18 cellular contexts compared by ENCODE assay signal in the genomic region with DNA sequence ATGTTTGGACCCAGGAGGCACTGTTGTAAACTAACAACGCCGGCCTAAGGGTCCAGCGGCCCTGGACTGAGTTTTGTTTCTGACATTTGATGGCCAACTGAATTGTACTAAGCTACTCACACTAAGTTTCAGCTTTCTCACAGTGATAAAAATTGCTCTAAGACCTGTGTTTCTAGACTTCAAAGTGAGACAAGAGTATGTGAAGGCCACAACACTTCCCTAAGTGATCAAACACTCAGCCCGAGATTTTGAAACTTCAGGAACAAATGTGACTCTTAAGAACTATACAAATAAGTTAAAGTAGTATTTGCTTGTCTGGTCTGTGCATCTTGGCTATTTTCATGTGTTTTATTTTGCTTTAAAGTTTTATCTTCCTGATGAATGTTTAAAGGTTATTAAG. TPM values are rescaled to one million over a fixed set of nuclear protein-coding genes. Genes with fewer than 3 reads are reported as not detected.
A peak's percentile ranks its signal among the peaks of the same experiment; 100 is the strongest.
DNase-seq lines count a peak whose midpoint lies in the region; ATAC-seq, FAIRE-seq and TF ChIP-seq lines count a peak whose summit lies in the region.
"Had no signal": no experiment of that assay in that cellular context is flagged by ENCODE, and none has a peak within 500 bp of the region (broad histone marks: within the 10 kb centered on the region; RNA-seq: fewer than 3 reads in every experiment).

No MANE protein-coding gene starts in this region.

- peak overlapping the region in 51 of 59 donors; percentile 6 to 96 (median 89) for H3K27ac ChIP-seq in dorsolateral prefrontal cortex
- H3K27ac ChIP-seq in coronary artery: no peak overlapping the region
- H3K27ac ChIP-seq: BLaER1 had no signal

- CTCF ChIA-PET in Calu3 (lab: Charles Lee): no interaction called here

- TF ChIP-seq POLR2A in H54 (IDR thresholded peaks at IDR 0.05; ENCODE audit: low read depth, low read length): no peak

- H3K4me3 Mint-ChIP-seq in nephron (no peak overlapping the region), Calu3 (ENCODE audit: low read depth, unreplicated experiment) (no peak overlapping the region)
- H3K4me3 Mint-ChIP-seq: CD8-positive, alpha-beta memory T cell; HFFc6 had no signal

- intact Hi-C loops in dorsolateral prefrontal cortex (cut with DNase I) (no loop called here), Calu3 (cut with micrococcal nuclease; ENCODE audit: unreplicated experiment) (no loop called here)

- TF ChIP-seq CTCF in dorsolateral prefrontal cortex (IDR thresholded peaks at IDR 0.05 in 54 of 56, conservative IDR thresholded peaks at IDR 0.05 in 2 of 56; ENCODE audit: low read depth in 1 of 56, partially characterized antibody in 56 of 56) (no peak), nephron (IDR thresholded peaks at IDR 0.05; ENCODE audit: unreplicated experiment in 3 of 3) (no peak), Calu3 (IDR thresholded peaks at IDR 0.05; ENCODE audit: unreplicated experiment) (no peak), coronary artery (IDR thresholded peaks at IDR 0.05) (no peak)

- BruUV-seq in Calu3 (replicated peaks; lab: Mats Ljungman, UMichigan): no TSS peak

- H3K27ac Mint-ChIP-seq in nephron: peak overlapping the region in 2 of 3 experiments; percentile 6 to 41
- no peak overlapping the region for H3K27ac Mint-ChIP-seq in Calu3 (ENCODE audit: unreplicated experiment)
- H3K27ac Mint-ChIP-seq: CD8-positive, alpha-beta memory T cell; HFFc6 had no signal

- DNase-seq in H54 (ENCODE audit: insufficient read length, low spot score) (no peak), dorsolateral prefrontal cortex (no peak), superior temporal gyrus (ENCODE audit: extremely low spot score) (peak; percentile 52), Calu3 (no peak), coronary artery (ENCODE audit: low spot score) (no peak)
- DNase-seq: 8988T; AML-193; Caco-2; CD8-positive, alpha-beta memory T cell; HCEC 1CT; HFFc6; IMR-90 had no signal

- peak; percentile 82 for FAIRE-seq in H54 (lab: Jason Lieb, UNC)
- FAIRE-seq: GM18507, H1 had no signal

- H3K4me3 ChIP-seq in dorsolateral prefrontal cortex (peak overlapping the region in 1 of 59 donors; percentile 6), coronary artery (no peak overlapping the region)
- H3K4me3 ChIP-seq: BLaER1 had no signal

- H3K4me1 Mint-ChIP-seq in nephron (peaks cover 9% of the 10 kb centered on the region), Calu3 (ENCODE audit: low read depth, unreplicated experiment) (no peaks in the 10 kb centered on the region)

- H3K27me3 ChIP-seq in dorsolateral prefrontal cortex: no peaks in the 10 kb centered on the region
- H3K27me3 ChIP-seq: BLaER1 had no signal

- no peaks in the 10 kb centered on the region for H3K27me3 Mint-ChIP-seq in nephron (ENCODE audit: low read depth)
- H3K27me3 Mint-ChIP-seq in Calu3 (ENCODE audit: unreplicated experiment): no peaks in the 10 kb centered on the region

- H3K9me3 Mint-ChIP-seq in nephron: no peaks in the 10 kb centered on the region
- H3K9me3 Mint-ChIP-seq in Calu3 (ENCODE audit: low read depth, unreplicated experiment): no peaks in the 10 kb centered on the region
- H3K9me3 Mint-ChIP-seq: CD8-positive, alpha-beta memory T cell; HFFc6 had no signal

- peaks cover 66% of the 10 kb centered on the region for H3K36me3 Mint-ChIP-seq in nephron (ENCODE audit: low read depth)
- peaks cover 5% of the 10 kb centered on the region for H3K36me3 Mint-ChIP-seq in Calu3 (ENCODE audit: insufficient read depth, unreplicated experiment)
- H3K36me3 Mint-ChIP-seq: CD8-positive, alpha-beta memory T cell had no signal

- ATAC-seq in HG02588 (IDR thresholded peaks at IDR 0.05; ENCODE audit: unreplicated experiment) (no peak), GM18907 (IDR thresholded peaks at IDR 0.05; ENCODE audit: unreplicated experiment) (no peak)

RNA-seq across cellular contexts. Expression of a gene that starts 30.2 kb away (rescaled TPM):
- total RNA-seq in dorsolateral prefrontal cortex: 10 to 100 TPM; 19.0 to 43.3 (median 29.8) TPM
- total RNA-seq in Calu3 (2022): 14.3 and 16.9 TPM in 2 replicates

Comparison
In these comparisons a context has a peak if more than half of its experiments do, and no peak if none do; other contexts are left out.
1. H3K27ac ChIP-seq: peak in dorsolateral prefrontal cortex (51 of 59); none in coronary artery (0 of 2).